ENCODE assay signal across 8 cellular contexts in genomic region chr2:177332041-177332991, GRCh38.
DNase-seq lines count a peak whose midpoint lies in the region; ATAC-seq and TF ChIP-seq lines count a peak whose summit lies in the region.

No MANE protein-coding gene starts in this region.

- H3K9me3 Mint-ChIP-seq in activated T-helper 2 cell treated with anti-CD3 and anti-CD28 coated beads, Interferon-gamma antibody, Interleukin-2, Interleukin-4, amounts not matched to agents 10 μg/mL and 5 μg/mL and 100 μg/mL, durations not matched to agents 14 hours and 24 hours and 36 hours = no peaks in the 10 kb centered on the region

- DNase-seq in DMS153 treated with DMSO at 0.1 percent for 48 hours (lab: John Stamatoyannopoulos, UW; ENCODE audit: unreplicated experiment) (peak; percentile 69), NCI-H82 (lab: John Stamatoyannopoulos, UW) (peak; percentile 76), germinal center (ENCODE audit: low spot score) (peak; percentile 44), 8988T (no peak)
- DNase-seq in activated T-helper 2 cell treated with anti-CD3 and anti-CD28 coated beads, Interferon-gamma antibody, Interleukin-2, Interleukin-4, amounts not matched to agents 10 μg/mL and 5 μg/mL and 100 μg/mL, durations not matched to agents 14 hours and 24 hours and 36 hours (ENCODE audit: low spot score) = peak; percentile 36

- H3K36me3 ChIP-seq in neutrophil = no peaks in the 10 kb centered on the region

- H3K4me3 Mint-ChIP-seq in activated T-helper 2 cell treated with anti-CD3 and anti-CD28 coated beads, Interferon-gamma antibody, Interleukin-2, Interleukin-4, amounts not matched to agents 10 μg/mL and 5 μg/mL and 100 μg/mL, durations not matched to agents 14 hours and 24 hours and 36 hours (ENCODE audit: low read depth) = no peak overlapping the region

- H3K9me3 ChIP-seq in neutrophil = no peaks in the 10 kb centered on the region

- H3K27me3 ChIP-seq in neutrophil = no peaks in the 10 kb centered on the region

- intact Hi-C loops in activated T-helper 2 cell treated with anti-CD3 and anti-CD28 coated beads, Interferon-gamma antibody, Interleukin-2, Interleukin-4, amounts not matched to agents 10 μg/mL and 5 μg/mL and 100 μg/mL, durations not matched to agents 14 hours and 24 hours and 36 hours (cut with micrococcal nuclease) = loop anchor here (1.0 to 5.0 kb wide), 4 partner anchors 42 to 285 kb away; a partner anchor contains a TSS

- H3K27ac Mint-ChIP-seq in activated T-helper 2 cell treated with anti-CD3 and anti-CD28 coated beads, Interferon-gamma antibody, Interleukin-2, Interleukin-4, amounts not matched to agents 10 μg/mL and 5 μg/mL and 100 μg/mL, durations not matched to agents 14 hours and 24 hours and 36 hours = no peak overlapping the region

- peak overlapping the region; percentile 10 for H3K27ac ChIP-seq in neutrophil

- peak; percentile 73 for TF ChIP-seq CTCF in neutrophil (IDR thresholded peaks at IDR 0.05)

- peak overlapping the region in 1 of 2 experiments; percentile 28 for H3K4me3 ChIP-seq in neutrophil (ENCODE audit: low read depth in 1 of 2, low read length in 1 of 2)

- peaks cover 6% of the 10 kb centered on the region for H3K36me3 Mint-ChIP-seq in activated T-helper 2 cell treated with anti-CD3 and anti-CD28 coated beads, Interferon-gamma antibody, Interleukin-2, Interleukin-4, amounts not matched to agents 10 μg/mL and 5 μg/mL and 100 μg/mL, durations not matched to agents 14 hours and 24 hours and 36 hours (ENCODE audit: low read depth)

- H3K4me1 Mint-ChIP-seq in activated T-helper 2 cell treated with anti-CD3 and anti-CD28 coated beads, Interferon-gamma antibody, Interleukin-2, Interleukin-4, amounts not matched to agents 10 μg/mL and 5 μg/mL and 100 μg/mL, durations not matched to agents 14 hours and 24 hours and 36 hours (ENCODE audit: low read depth) = peaks cover 14% of the 10 kb centered on the region

- H3K27me3 Mint-ChIP-seq in activated T-helper 2 cell treated with anti-CD3 and anti-CD28 coated beads, Interferon-gamma antibody, Interleukin-2, Interleukin-4, amounts not matched to agents 10 μg/mL and 5 μg/mL and 100 μg/mL, durations not matched to agents 14 hours and 24 hours and 36 hours (ENCODE audit: low read depth) = no peaks in the 10 kb centered on the region

- ATAC-seq in GM19452 (IDR thresholded peaks at IDR 0.05; ENCODE audit: unreplicated experiment) (peak; percentile 86), HG03575 (IDR thresholded peaks at IDR 0.05; ENCODE audit: extremely low read depth, insufficient number of reproducible peaks, low FRiP score, unreplicated experiment) (peak; percentile 50)

- H3K4me1 ChIP-seq in neutrophil (ENCODE audit: control insufficient read depth in 1 of 2, insufficient read depth in 1 of 2, low read depth in 1 of 2, low read length in 1 of 2) = peaks cover 10 to 15% of the 10 kb centered on the region in 2 experiments
